ENCODE assay signal across 18 cellular contexts in genomic region chr2:131062066-131062465, GRCh38. TPM values are rescaled to one million over a fixed set of nuclear protein-coding genes. Genes with fewer than 3 reads are reported as not detected.
DNase-seq lines count a peak whose midpoint lies in the region; ATAC-seq and TF ChIP-seq lines count a peak whose summit lies in the region.
"Had no signal": no experiment of that assay in that cellular context is flagged by ENCODE, and none has a peak within 500 bp of the region (broad histone marks: within the 10 kb centered on the region; RNA-seq: fewer than 3 reads in every experiment).

No MANE protein-coding gene starts in this region.

- DNase-seq in GM23338 (ENCODE audit: low spot score) (no peak), fibroblast of villous mesenchyme (ENCODE audit: low read depth) (peak; percentile 33), psoas muscle (no peak), A172 (ENCODE audit: low spot score) (no peak), NCI-H1092 treated with DMSO at 0.1 percent for 48 hours (lab: John Stamatoyannopoulos, UW) (no peak)
- no peak for DNase-seq in activated CD8-positive, alpha-beta T cell treated with anti-CD3 and anti-CD28 coated beads, Interleukin-2, amount 10 ng/mL, durations not matched to agents 7 days and 5 days
- DNase-seq: activated CD4-positive, alpha-beta T cell treated with anti-CD3 and anti-CD28 coated beads, Interleukin-2, amount 10 ng/mL, durations not matched to agents 24 days and 14 days; activated naive CD4-positive, alpha-beta T cell; COR-L47; NCI-H2171; NCI-H524 treated with DMSO at 0.1 percent for 48 hours; RPMI8226; stimulated activated CD4-positive, alpha-beta T cell treated with anti-CD3 and anti-CD28 coated beads, Interleukin-4, amount 100 ng/mL, for 1 hour had no signal

- no peak for ATAC-seq in GM23338
- ATAC-seq in activated CD8-positive, alpha-beta T cell treated with anti-CD3 and anti-CD28 coated beads, Interleukin-2, amount 10 ng/mL, durations not matched to agents 7 days and 5 days = no peak
- no peak for ATAC-seq in psoas muscle
- ATAC-seq in HG02642 (IDR thresholded peaks at IDR 0.05; ENCODE audit: poor library complexity, unreplicated experiment) = no peak
- no peak for ATAC-seq in HG03432 (IDR thresholded peaks at IDR 0.05; ENCODE audit: unreplicated experiment)
- ATAC-seq: left lobe of liver, SK-N-SH treated with all-trans-retinoic acid at 6 μM for 48 hours had no signal

- peaks cover 58% of the 10 kb centered on the region for H3K36me3 Mint-ChIP-seq in GM23338 (ENCODE audit: low read depth)
- peaks cover 54% of the 10 kb centered on the region for H3K36me3 Mint-ChIP-seq in activated CD8-positive, alpha-beta T cell treated with anti-CD3 and anti-CD28 coated beads, Interleukin-2, amount 10 ng/mL, durations not matched to agents 7 days and 5 days (ENCODE audit: low read depth)

- H3K79me2 ChIP-seq in GM23338 (replicated peaks; ENCODE audit: insufficient read depth) = peaks cover 100% of the 10 kb centered on the region

- H4K20me1 ChIP-seq in GM23338 (replicated peaks; ENCODE audit: insufficient read depth) = peaks cover 86% of the 10 kb centered on the region

- H3K9me3 ChIP-seq in psoas muscle = no peaks in the 10 kb centered on the region

- CTCF ChIA-PET in activated CD8-positive, alpha-beta T cell treated with anti-CD3 and anti-CD28 coated beads, Interleukin-2, amount 10 ng/mL, durations not matched to agents 7 days and 5 days (lab: Charles Lee) = no interaction called here

- H3K4me1 ChIP-seq in GM23338 (ENCODE audit: insufficient read depth) = 0 out of 2 replicates have a peak, but pooled peaks cover 3% of the 10 kb centered on the region
- peaks cover 48% of the 10 kb centered on the region for H3K4me1 ChIP-seq in psoas muscle

- no peak overlapping the region; the same call in 1 of the 2 replicates for H3K27ac Mint-ChIP-seq in GM23338
- H3K27ac Mint-ChIP-seq in activated CD8-positive, alpha-beta T cell treated with anti-CD3 and anti-CD28 coated beads, Interleukin-2, amount 10 ng/mL, durations not matched to agents 7 days and 5 days = peak overlapping the region; percentile 46
- H3K27ac Mint-ChIP-seq: activated CD4-positive, alpha-beta T cell treated with anti-CD3 and anti-CD28 coated beads, Interleukin-2, amount 10 ng/mL, durations not matched to agents 24 days and 14 days had no signal

- whole genome bisulfite sequencing in psoas muscle, 3 donors = 64 to 74% (median 71%) methylated on average over 3 of the region's 3 CpGs

- H3K4me2 ChIP-seq in GM23338 = no peak overlapping the region
- H3K4me2 ChIP-seq: smooth muscle cell had no signal

- H3K27me3 ChIP-seq in GM23338 (ENCODE audit: insufficient read depth) (no peaks in the 10 kb centered on the region), psoas muscle (ENCODE audit: insufficient read depth in 3 of 3, low read length in 2 of 3) (no peaks in the 10 kb centered on the region)

- TF ChIP-seq CTCF in GM23338 (conservative IDR thresholded peaks at IDR 0.05; ENCODE audit: low read depth in 2 of 2) (no peak), fibroblast of villous mesenchyme (IDR thresholded peaks at IDR 0.05; ENCODE audit: insufficient read depth, low read depth, low read length) (no peak), psoas muscle (IDR thresholded peaks at IDR 0.05) (no peak)

- no peak overlapping the region for H3K4me3 Mint-ChIP-seq in GM23338
- no peak overlapping the region for H3K4me3 Mint-ChIP-seq in activated CD8-positive, alpha-beta T cell treated with anti-CD3 and anti-CD28 coated beads, Interleukin-2, amount 10 ng/mL, durations not matched to agents 7 days and 5 days
- H3K4me3 Mint-ChIP-seq: activated CD4-positive, alpha-beta T cell treated with anti-CD3 and anti-CD28 coated beads, Interleukin-2, amount 10 ng/mL, durations not matched to agents 24 days and 14 days had no signal

- intact Hi-C loops in psoas muscle (cut with DNase I) = no loop called here

- no peak overlapping the region for H2AFZ ChIP-seq in GM23338

- POLR2A ChIA-PET in activated CD8-positive, alpha-beta T cell treated with anti-CD3 and anti-CD28 coated beads, Interleukin-2, amount 10 ng/mL, durations not matched to agents 7 days and 5 days (lab: Charles Lee) = no interaction called here

- no peaks in the 10 kb centered on the region for H3K9me3 Mint-ChIP-seq in GM23338
- no peaks in the 10 kb centered on the region for H3K9me3 Mint-ChIP-seq in activated CD8-positive, alpha-beta T cell treated with anti-CD3 and anti-CD28 coated beads, Interleukin-2, amount 10 ng/mL, durations not matched to agents 7 days and 5 days (ENCODE audit: insufficient read depth)
- H3K9me3 Mint-ChIP-seq: activated CD4-positive, alpha-beta T cell treated with anti-CD3 and anti-CD28 coated beads, Interleukin-2, amount 10 ng/mL, durations not matched to agents 24 days and 14 days had no signal

- H3K27me3 Mint-ChIP-seq in GM23338 (ENCODE audit: insufficient read depth, low read depth, poor library complexity) = peaks cover 3% of the 10 kb centered on the region
- H3K27me3 Mint-ChIP-seq in activated CD8-positive, alpha-beta T cell treated with anti-CD3 and anti-CD28 coated beads, Interleukin-2, amount 10 ng/mL, durations not matched to agents 7 days and 5 days (ENCODE audit: low read depth) = no peaks in the 10 kb centered on the region
- H3K27me3 Mint-ChIP-seq: activated CD4-positive, alpha-beta T cell treated with anti-CD3 and anti-CD28 coated beads, Interleukin-2, amount 10 ng/mL, durations not matched to agents 24 days and 14 days had no signal

- H3F3A ChIP-seq in GM23338 (replicated peaks; ENCODE audit: low read depth) = no peaks in the 10 kb centered on the region

- H3K36me3 ChIP-seq in GM23338 (ENCODE audit: insufficient read depth) (peaks cover 10% of the 10 kb centered on the region), psoas muscle (ENCODE audit: insufficient read depth in 1 of 2, low read depth in 1 of 2) (peaks cover 0 to 10% of the 10 kb centered on the region in 2 donors)

- H3K4me1 Mint-ChIP-seq in GM23338 = peaks cover 17% of the 10 kb centered on the region
- peaks cover 13% of the 10 kb centered on the region for H3K4me1 Mint-ChIP-seq in activated CD8-positive, alpha-beta T cell treated with anti-CD3 and anti-CD28 coated beads, Interleukin-2, amount 10 ng/mL, durations not matched to agents 7 days and 5 days (ENCODE audit: low read depth)

- H3K27ac ChIP-seq in GM23338 (ENCODE audit: low read depth) (0 out of 2 replicates have a peak overlapping the region, but pooled peaks have one; percentile 3), psoas muscle (peak overlapping the region; percentile 57)

- no peaks in the 10 kb centered on the region for H3K9me2 ChIP-seq in GM23338 (ENCODE audit: insufficient read depth)

- H3K4me3 ChIP-seq in GM23338 (no peak overlapping the region), fibroblast of villous mesenchyme (ENCODE audit: low read depth, low read length) (no peak overlapping the region), psoas muscle (no peak overlapping the region)
- H3K4me3 ChIP-seq: smooth muscle cell had no signal

TF ChIP-seq in GM23338, 12 proteins besides CTCF, POLR2A, EP300 and RAD21 (continues in another document):
- TF ChIP-seq ETS1 (IDR thresholded peaks at IDR 0.05) (no peak), EZH2 (IDR thresholded peaks at IDR 0.05; ENCODE audit: low read depth, unreplicated experiment) (no peak), NANOG (IDR thresholded peaks at IDR 0.05; ENCODE audit: borderline replicate concordance) (no peak), EZH2phosphoT487 (IDR thresholded peaks at IDR 0.05; ENCODE audit: unreplicated experiment) (no peak), POLR2AphosphoS5 (IDR thresholded peaks at IDR 0.05; ENCODE audit: low read depth) (no peak), CREB1 (CRISPR knock-in tag; IDR thresholded peaks at IDR 0.05; ENCODE audit: low read depth) (no peak), ZNF114 (CRISPR knock-in tag; IDR thresholded peaks at IDR 0.05) (no peak)

RNA-seq across cellular contexts. Expression of gene FAM168B, which starts 31.2 kb away (rescaled TPM):
- 70.5 and 76.8 TPM in 2 replicates for total RNA-seq in GM23338 (2014; rRNA removed; shearing (Covaris generic))
- polyA plus RNA-seq in GM23338 (2016; fragmentation: Nextera tagmentation; extraction: Ambion mirVana) = 18.8 and 19.1 TPM in 2 replicates
- 10 to 100 TPM; 50.8 to 51.8 TPM for total RNA-seq in activated CD8-positive, alpha-beta T cell treated with anti-CD3 and anti-CD28 coated beads, Interleukin-2, amount 10 ng/mL, durations not matched to agents 7 days and 5 days
- total RNA-seq in fibroblast of villous mesenchyme = 83.1 and 91.5 TPM in 2 replicates
- total RNA-seq in psoas muscle = 100 to 1,000 TPM in 2 of 4 donors, 10 to 100 TPM in 2; 63.1 to 130 (median 105) TPM
- 100 to 1,000 TPM in 1 of 3 donors, 10 to 100 TPM in 2; 39.2 to 155 (median 98.8) TPM for polyA plus RNA-seq in psoas muscle
- total RNA-seq in A172 (2014; rRNA removed; shearing (Covaris generic)) = 116 and 123 TPM in 2 replicates

RNA-seq across cellular contexts. Expression of gene PLEKHB2, which starts 43.1 kb away (rescaled TPM):
- total RNA-seq in GM23338 (2014; rRNA removed; shearing (Covaris generic)) = 95.5 and 99.2 TPM in 2 replicates
- 33.4 and 39.8 TPM in 2 replicates for polyA plus RNA-seq in GM23338 (2016; fragmentation: Nextera tagmentation; extraction: Ambion mirVana)
- 10 to 100 TPM; 62.0 to 64.5 TPM for total RNA-seq in activated CD8-positive, alpha-beta T cell treated with anti-CD3 and anti-CD28 coated beads, Interleukin-2, amount 10 ng/mL, durations not matched to agents 7 days and 5 days
- 98.2 and 167 TPM in 2 replicates for total RNA-seq in fibroblast of villous mesenchyme
- total RNA-seq in psoas muscle = 10 to 100 TPM; 24.7 to 67.6 (median 28.7) TPM
- 10 to 100 TPM; 17.9 to 81.4 (median 74.7) TPM for polyA plus RNA-seq in psoas muscle
- 149 and 159 TPM in 2 replicates for total RNA-seq in A172 (2014; rRNA removed; shearing (Covaris generic))
